Comparison of ENCODE assay signal across 8 cellular contexts in the genomic region with DNA sequence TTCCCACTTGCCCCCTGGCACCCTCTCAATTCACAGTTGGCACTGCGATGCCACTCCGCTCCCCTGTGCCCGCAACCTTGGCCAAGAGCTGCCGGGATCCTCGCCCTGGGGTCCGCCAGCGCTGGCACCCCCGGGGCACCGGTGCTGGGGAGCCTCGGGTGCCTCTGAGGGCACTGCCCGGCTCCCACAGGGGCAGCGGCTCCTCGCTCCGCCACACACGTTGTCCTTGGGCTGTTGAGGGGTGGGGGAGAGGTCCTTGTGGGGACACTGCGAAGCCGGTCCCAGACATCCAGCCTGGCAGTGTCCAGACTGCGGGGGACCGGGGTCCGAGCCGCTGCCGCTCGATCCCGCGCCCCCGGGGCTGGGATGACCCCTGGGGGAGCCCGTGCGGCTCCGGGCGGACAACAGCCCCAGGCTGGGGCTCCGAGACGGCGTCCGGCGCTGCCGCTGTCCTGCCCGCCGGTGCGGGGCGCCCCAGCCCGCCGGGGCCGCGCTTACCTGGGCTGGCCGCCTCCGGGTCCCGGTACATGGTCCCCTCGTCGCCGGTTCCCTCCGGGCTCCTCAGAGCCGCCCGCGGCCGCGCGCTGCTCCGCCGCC. TPM values are rescaled to one million over a fixed set of nuclear protein-coding genes. Genes with fewer than 3 reads are reported as not detected.
DNase-seq lines count a peak whose midpoint lies in the region; ATAC-seq and TF ChIP-seq lines count a peak whose summit lies in the region.

No MANE protein-coding gene starts in this region.

- H3K27me3 ChIP-seq in right lobe of liver (no peaks in the 10 kb centered on the region), brain microvascular endothelial cell (replicated peaks) (peaks cover 33% of the 10 kb centered on the region)

- H3K4me3 Mint-ChIP-seq in activated naive CD8-positive, alpha-beta T cell treated with anti-CD3 and anti-CD28 coated beads, Interleukin-2, amount 10 ng/mL, durations not matched to agents 7 days and 5 days = no peak overlapping the region

- H3K36me3 ChIP-seq in right lobe of liver = no peaks in the 10 kb centered on the region
- H3K36me3 ChIP-seq in urinary bladder (ENCODE audit: insufficient read depth) = no peaks in the 10 kb centered on the region
- no peaks in the 10 kb centered on the region for H3K36me3 ChIP-seq in brain microvascular endothelial cell (replicated peaks)

- H3K27me3 Mint-ChIP-seq in activated naive CD8-positive, alpha-beta T cell treated with anti-CD3 and anti-CD28 coated beads, Interleukin-2, amount 10 ng/mL, durations not matched to agents 7 days and 5 days = peaks cover 49% of the 10 kb centered on the region

- TF ChIP-seq CTCF in right lobe of liver (IDR thresholded peaks at IDR 0.05) (no peak), brain microvascular endothelial cell (IDR thresholded peaks at IDR 0.05; ENCODE audit: low read depth, low read length, missing control alignments) (no peak)

- H3K9me3 ChIP-seq in right lobe of liver = no peaks in the 10 kb centered on the region

- H3K27ac ChIP-seq in right lobe of liver (no peak overlapping the region), urinary bladder (ENCODE audit: low read depth) (no peak overlapping the region), brain microvascular endothelial cell (no peak overlapping the region)

- peak; percentile 11 to 12 for ATAC-seq in activated naive CD4-positive, alpha-beta T cell treated with anti-CD3 and anti-CD28 coated beads, Interleukin-2, amount 50 U/mL, for 72 hours
- ATAC-seq in activated naive CD8-positive, alpha-beta T cell treated with anti-CD3 and anti-CD28 coated beads, Interleukin-2, amount 10 ng/mL, durations not matched to agents 7 days and 5 days (ENCODE audit: low read depth) = peak; percentile 14
- ATAC-seq in right lobe of liver (no peak), HG02759 (IDR thresholded peaks at IDR 0.05; ENCODE audit: unreplicated experiment) (no peak)

- H3K36me3 Mint-ChIP-seq in activated naive CD4-positive, alpha-beta T cell treated with anti-CD3 and anti-CD28 coated beads, Interleukin-2, amount 50 U/mL, for 72 hours = no peaks in the 10 kb centered on the region
- no peaks in the 10 kb centered on the region for H3K36me3 Mint-ChIP-seq in activated naive CD8-positive, alpha-beta T cell treated with anti-CD3 and anti-CD28 coated beads, Interleukin-2, amount 10 ng/mL, durations not matched to agents 7 days and 5 days

- H3K27ac Mint-ChIP-seq in activated naive CD4-positive, alpha-beta T cell treated with anti-CD3 and anti-CD28 coated beads, Interleukin-2, amount 50 U/mL, for 72 hours = no peak overlapping the region
- no peak overlapping the region for H3K27ac Mint-ChIP-seq in activated naive CD8-positive, alpha-beta T cell treated with anti-CD3 and anti-CD28 coated beads, Interleukin-2, amount 10 ng/mL, durations not matched to agents 7 days and 5 days

- no peak for DNase-seq in activated naive CD4-positive, alpha-beta T cell treated with anti-CD3 and anti-CD28 coated beads, Interleukin-2, amount 50 U/mL, for 72 hours (ENCODE audit: low spot score in 2 of 2)
- no peak for DNase-seq in activated naive CD4-positive, alpha-beta T cell treated with Interleukin-2 at 50 U/mL for 16 hours
- DNase-seq in activated naive CD8-positive, alpha-beta T cell treated with anti-CD3 and anti-CD28 coated beads, Interleukin-2, amount 10 ng/mL, durations not matched to agents 7 days and 5 days = peak; percentile 37
- no peak for DNase-seq in right lobe of liver
- DNase-seq in ureter (ENCODE audit: low spot score) = no peak
- no peak for DNase-seq in brain microvascular endothelial cell

- POLR2A ChIA-PET in activated naive CD8-positive, alpha-beta T cell treated with anti-CD3 and anti-CD28 coated beads, Interleukin-2, amount 10 ng/mL, durations not matched to agents 7 days and 5 days (lab: Charles Lee) = no interaction called here

- H3K9me3 Mint-ChIP-seq in activated naive CD4-positive, alpha-beta T cell treated with anti-CD3 and anti-CD28 coated beads, Interleukin-2, amount 50 U/mL, for 72 hours = no peaks in the 10 kb centered on the region
- H3K9me3 Mint-ChIP-seq in activated naive CD8-positive, alpha-beta T cell treated with anti-CD3 and anti-CD28 coated beads, Interleukin-2, amount 10 ng/mL, durations not matched to agents 7 days and 5 days = no peaks in the 10 kb centered on the region

- H3K4me1 Mint-ChIP-seq in activated naive CD8-positive, alpha-beta T cell treated with anti-CD3 and anti-CD28 coated beads, Interleukin-2, amount 10 ng/mL, durations not matched to agents 7 days and 5 days = peaks cover 5% of the 10 kb centered on the region

- intact Hi-C loops in right lobe of liver (cut with DNase I) = no loop called here

- WGBS in right lobe of liver (ENCODE audit: insufficient coverage, low coverage, low lambda C conversion rate, missing lambda C conversion rate) = 5% methylated on average over 15 of the region's 59 CpGs
- 1% methylated on average over 59 of the region's 59 CpGs for WGBS in urinary bladder

- H3K4me1 ChIP-seq in right lobe of liver = peaks cover 0 to 8% (median 1%) of the 10 kb centered on the region in 4 donors
- H3K4me1 ChIP-seq in urinary bladder (ENCODE audit: insufficient read depth) = no peaks in the 10 kb centered on the region

- no peak for TF ChIP-seq POLR2A in right lobe of liver (IDR thresholded peaks at IDR 0.05)

- peak overlapping the region; percentile 30 to 49 (median 46) for H3K4me3 ChIP-seq in right lobe of liver
- H3K4me3 ChIP-seq in urinary bladder (ENCODE audit: low read depth, low read length) = peak overlapping the region; percentile 47
- no peak overlapping the region for H3K4me3 ChIP-seq in brain microvascular endothelial cell (ENCODE audit: low read depth, low read length)

- in situ Hi-C loops in brain microvascular endothelial cell (cut with HindIII; ENCODE audit: low pct_ligation_motif_present, low sequenced_read_pairs) = no loop called here

RNA-seq across cellular contexts. Expression of a gene that starts 0.5 kb away (rescaled TPM):
- not detected for total RNA-seq in activated naive CD4-positive, alpha-beta T cell treated with anti-CD3 and anti-CD28 coated beads, Interleukin-2, amount 50 U/mL, for 72 hours
- total RNA-seq in activated naive CD8-positive, alpha-beta T cell treated with anti-CD3 and anti-CD28 coated beads, Interleukin-2, amount 10 ng/mL, durations not matched to agents 7 days and 5 days = not detected
- 10 to 100 TPM; 13.1 to 70.8 (median 31.6) TPM for total RNA-seq in right lobe of liver
- total RNA-seq in urinary bladder = 1.1 TPM
- 2.6 TPM for polyA plus RNA-seq in urinary bladder
- total RNA-seq in ureter = 6.7 TPM

Comparison
In these comparisons a context has a peak if more than half of its experiments do, and no peak if none do; other contexts are left out.
1. ATAC-seq: peak in activated naive CD4-positive, alpha-beta T cell treated with anti-CD3 and anti-CD28 coated beads, Interleukin-2, amount 50 U/mL, for 72 hours (2 of 2) and activated naive CD8-positive, alpha-beta T cell treated with anti-CD3 and anti-CD28 coated beads, Interleukin-2, amount 10 ng/mL, durations not matched to agents 7 days and 5 days (single experiment); none in right lobe of liver (0 of 4) and HG02759 (single experiment).